Comparison of ENCODE assay signal across 16 cellular contexts in genomic region chr3:138412821-138413531, GRCh38. TPM values are rescaled to one million over a fixed set of nuclear protein-coding genes. Genes with fewer than 3 reads are reported as not detected.
A peak's percentile ranks its signal among the peaks of the same experiment; 100 is the strongest.
DNase-seq lines count a peak whose midpoint lies in the region; ATAC-seq lines count a peak whose summit lies in the region.
"Had no signal": no experiment of that assay in that cellular context is flagged by ENCODE, and none has a peak within 500 bp of the region (broad histone marks: within the 10 kb centered on the region; RNA-seq: fewer than 3 reads in every experiment).

No MANE protein-coding gene starts in this region.

- in situ Hi-C loops in Caki2 (cut with HindIII; ENCODE audit: low pct_unique_long_range_greater_than_20kb, low sequenced_read_pairs): no loop called here

- ATAC-seq in GM21447 (IDR thresholded peaks at IDR 0.05; ENCODE audit: unreplicated experiment): no peak

- DNase-seq in Caki2 (ENCODE audit: low read depth): peak; percentile 58
- peak; percentile 61 for DNase-seq in LHCN-M2 (ENCODE audit: low read depth)
- DNase-seq in amniotic epithelial cell (ENCODE audit: low read depth): peak; percentile 11
- peak; percentile 79 for DNase-seq in mesenteric fat pad (ENCODE audit: low spot score)
- DNase-seq in COLO829 (ENCODE audit: low spot score): no peak
- DNase-seq in NCI-H526 treated with DMSO at 0.1 percent for 48 hours (lab: John Stamatoyannopoulos, UW): no peak
- no peak for DNase-seq in NCI-H82 treated with DMSO at 0.1 percent for 48 hours (lab: John Stamatoyannopoulos, UW; ENCODE audit: unreplicated experiment)
- DNase-seq: activated gamma-delta T cell; COR-L47; dermis blood vessel endothelial cell; glutamatergic neuron; pancreas; stimulated activated CD4-positive, alpha-beta T cell treated with anti-CD3 and anti-CD28 coated beads, Interleukin-1b, Interleukin-23, amount 100 ng/mL, for 48 hours; stimulated activated naive CD4-positive, alpha-beta T cell treated with Interleukin-2 at 50 U/mL for 16 hours had no signal

RNA-seq across cellular contexts. Expression of gene ESYT3, which starts 21.4 kb away (rescaled TPM):
- 0.07 TPM in 1 of 2 replicates, not detected in the other for total RNA-seq in Caki2 (2014; rRNA removed; shearing (Covaris generic); ENCODE audit: low replicate concordance)
- total RNA-seq in LHCN-M2 (2014; rRNA removed) (0.90 and 1.0 TPM in 2 replicates), mesenteric fat pad (0.19 TPM)
- 0.23 TPM for polyA plus RNA-seq in LHCN-M2 (2012)
- total RNA-seq: dermis blood vessel endothelial cell, lung microvascular endothelial cell had no signal

Comparison
In these comparisons a context has a peak if more than half of its experiments do, and no peak if none do; other contexts are left out.
1. DNase-seq: peak in Caki2 (single experiment), LHCN-M2 (single experiment), amniotic epithelial cell (single experiment) and mesenteric fat pad (single experiment); none in COLO829 (single experiment), NCI-H526 treated with DMSO at 0.1 percent for 48 hours (single experiment) and NCI-H82 treated with DMSO at 0.1 percent for 48 hours (single experiment).